In genomic region chr9:120579750-120580590, GRCh38 we compare ENCODE assay signal across 8 cellular contexts. TPM values are rescaled to one million over a fixed set of nuclear protein-coding genes. Genes with fewer than 3 reads are reported as not detected.
DNase-seq lines count a peak whose midpoint lies in the region; ATAC-seq and TF ChIP-seq lines count a peak whose summit lies in the region.

Gene CDK5RAP2 (minus strand): TSS chr9:120580167. CDS start chr9:120579978, 189 bp downstream.

- peak within 1 kb of the TSS; percentile 92 for H3K4me3 ChIP-seq in WERI-Rb-1 (ENCODE audit: low read depth, low read length)
- peak within 1 kb of the TSS; percentile 91 to 96 (median 95) for H3K4me3 ChIP-seq in mammary epithelial cell (replicated peaks in 1 of 3; ENCODE audit: insufficient read depth in 1 of 3, low read depth in 2 of 3, low read length in 3 of 3)
- H3K4me3 ChIP-seq in iPS-20b (ENCODE audit: low read length) = peak within 1 kb of the TSS; percentile 94
- peak within 1 kb of the TSS; percentile 92 to 99 (median 98) for H3K4me3 ChIP-seq in skin epidermis

- H3K9ac ChIP-seq in mammary epithelial cell (ENCODE audit: insufficient read depth, low read length) = peak within 1 kb of the TSS; percentile 92
- H3K9ac ChIP-seq in iPS-20b (ENCODE audit: low read depth, low read length) = peak within 1 kb of the TSS; percentile 96

- peak within 1 kb of the TSS; percentile 74 for H3K4me2 ChIP-seq in mammary epithelial cell (ENCODE audit: insufficient read depth, low read depth, low read length)

- WGBS in mammary epithelial cell (ENCODE audit: low coverage, missing lambda C conversion rate) = 6% methylated on average over 33 of the region's 53 CpGs

- in situ Hi-C loops in ACHN (cut with HindIII; ENCODE audit: low pct_ligation_motif_present, low pct_unique_long_range_greater_than_20kb, low sequenced_read_pairs) (no loop called here), mammary epithelial cell (cut with MboI; ENCODE audit: low sequenced_read_pairs in 2 of 2) (no loop called here)

- DNase-seq in ACHN (peak; percentile 97), NCI-H2227 (lab: John Stamatoyannopoulos, UW; ENCODE audit: unreplicated experiment) (peak; percentile 96), WERI-Rb-1 (peak; percentile 98), mammary epithelial cell (peak; percentile 94)

- peaks cover 48% of the 10 kb centered on the region for H3K79me2 ChIP-seq in mammary epithelial cell (ENCODE audit: insufficient read depth, low read length)

- peaks cover 18% of the 10 kb centered on the region for H3K4me1 ChIP-seq in mammary epithelial cell (ENCODE audit: insufficient read depth, low read length)
- H3K4me1 ChIP-seq in iPS-20b (ENCODE audit: insufficient read depth, low read length) = no peaks in the 10 kb centered on the region

- peak within 1 kb of the TSS; percentile 89 for H3K27ac ChIP-seq in WERI-Rb-1
- H3K27ac ChIP-seq in mammary epithelial cell (ENCODE audit: insufficient read depth, low read depth, low read length) = peak within 1 kb of the TSS; percentile 82
- H3K27ac ChIP-seq in iPS-20b (ENCODE audit: low read length) = no peak within 1 kb of the TSS
- H3K27ac ChIP-seq in skin epidermis = peak within 1 kb of the TSS; percentile 40 to 94 (median 81)

- peaks cover 3% of the 10 kb centered on the region for H3K9me3 ChIP-seq in WERI-Rb-1 (ENCODE audit: severe bottlenecking)
- H3K9me3 ChIP-seq in mammary epithelial cell (replicated peaks; ENCODE audit: insufficient read depth, low read length) = no peaks in the 10 kb centered on the region
- H3K9me3 ChIP-seq in iPS-20b (ENCODE audit: insufficient read depth, low read depth, low read length) = no peaks in the 10 kb centered on the region

- no peak for TF ChIP-seq CTCF in WERI-Rb-1 (IDR thresholded peaks at IDR 0.05; ENCODE audit: low read depth, low read length)
- no peak for TF ChIP-seq CTCF in mammary epithelial cell (conservative IDR thresholded peaks at IDR 0.05 in 1 of 2, IDR thresholded peaks at IDR 0.05 in 1 of 2; ENCODE audit: extremely low read depth in 1 of 2, insufficient read depth in 1 of 2, low read depth in 1 of 2, low read length in 2 of 2)

- H4K20me1 ChIP-seq in mammary epithelial cell (ENCODE audit: insufficient read depth, low read length) = no peaks in the 10 kb centered on the region

- ATAC-seq in GM18873 (IDR thresholded peaks at IDR 0.05; ENCODE audit: low FRiP score, unreplicated experiment) (peak; percentile 93), HG03139 (IDR thresholded peaks at IDR 0.05; ENCODE audit: unreplicated experiment) (peak; percentile 86)

- H3K36me3 ChIP-seq in WERI-Rb-1 (peaks cover 20% of the 10 kb centered on the region), mammary epithelial cell (ENCODE audit: insufficient read depth, low read length) (no peaks in the 10 kb centered on the region), iPS-20b (ENCODE audit: insufficient read depth, low read depth, low read length) (no peaks in the 10 kb centered on the region)

- H3K27me3 ChIP-seq in WERI-Rb-1 (ENCODE audit: insufficient read depth, low read depth, severe bottlenecking) (no peaks in the 10 kb centered on the region), mammary epithelial cell (ENCODE audit: insufficient read depth, low read length) (no peaks in the 10 kb centered on the region), iPS-20b (ENCODE audit: insufficient read depth, low read length) (no peaks in the 10 kb centered on the region)

- H2AFZ ChIP-seq in mammary epithelial cell (ENCODE audit: low read depth, low read length) = peak within 1 kb of the TSS; percentile 99

- BruUV-seq in mammary epithelial cell (replicated peaks; lab: Mats Ljungman, UMichigan) = no TSS peak

- CTCF ChIA-PET in mammary epithelial cell (lab: Charles Lee; ENCODE audit: low non-redundant PET) = no interaction called here

- intact Hi-C loops in mammary epithelial cell (cut with micrococcal nuclease) = no loop called here

- dilution Hi-C loops in mammary epithelial cell (cut with HindIII; ENCODE audit: low sequenced_read_pairs) = loop anchor here (5.0 kb wide), 1 partner anchor 48 kb away; no protein-coding TSS in a partner anchor

RNA-seq across cellular contexts. Expression of gene CDK5RAP2, which starts in this region (rescaled TPM):
- 10 to 100 TPM; 31.8 to 43.5 TPM for total RNA-seq in mammary epithelial cell
- 19.8 TPM for polyA plus RNA-seq in mammary epithelial cell
- polyA minus RNA-seq in mammary epithelial cell = 33.3 TPM
